1 cellular context compared by ENCODE assay signal in the genomic region with DNA sequence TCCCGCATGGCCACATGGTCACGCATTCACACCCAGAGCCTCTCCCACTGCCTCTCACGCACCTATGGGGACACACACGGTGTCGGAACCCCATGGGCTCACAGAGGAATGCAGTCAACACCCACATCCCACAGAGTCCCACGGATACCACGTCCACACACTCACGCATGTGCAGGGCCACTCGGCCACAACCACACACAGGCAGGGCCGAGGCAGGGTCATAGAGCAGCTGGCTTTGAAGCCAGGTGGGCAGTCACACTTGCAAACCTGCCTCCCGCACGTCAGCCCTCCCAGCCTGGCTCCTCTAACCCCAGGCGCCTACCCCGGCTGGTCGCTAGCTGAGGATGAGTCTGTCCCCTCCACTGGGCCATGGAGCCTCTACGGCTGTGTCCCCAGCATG.
TF ChIP-seq lines count a peak whose summit lies in the region.

No MANE protein-coding gene starts in this region.

TF ChIP-seq in H1, 55 proteins besides CTCF, POLR2A, EP300 and RAD21:
- TF ChIP-seq, protein P1, sequence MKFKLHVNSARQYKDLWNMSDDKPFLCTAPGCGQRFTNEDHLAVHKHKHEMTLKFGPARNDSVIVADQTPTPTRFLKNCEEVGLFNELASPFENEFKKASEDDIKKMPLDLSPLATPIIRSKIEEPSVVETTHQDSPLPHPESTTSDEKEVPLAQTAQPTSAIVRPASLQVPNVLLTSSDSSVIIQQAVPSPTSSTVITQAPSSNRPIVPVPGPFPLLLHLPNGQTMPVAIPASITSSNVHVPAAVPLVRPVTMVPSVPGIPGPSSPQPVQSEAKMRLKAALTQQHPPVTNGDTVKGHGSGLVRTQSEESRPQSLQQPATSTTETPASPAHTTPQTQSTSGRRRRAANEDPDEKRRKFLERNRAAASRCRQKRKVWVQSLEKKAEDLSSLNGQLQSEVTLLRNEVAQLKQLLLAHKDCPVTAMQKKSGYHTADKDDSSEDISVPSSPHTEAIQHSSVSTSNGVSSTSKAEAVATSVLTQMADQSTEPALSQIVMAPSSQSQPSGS (IDR thresholded peaks at IDR 0.05; ENCODE audit: low read length), result no peak
TF ChIP-seq in H1: peak in this region for 0.
